Comparison of ENCODE assay signal across 8 cellular contexts in the genomic region with DNA sequence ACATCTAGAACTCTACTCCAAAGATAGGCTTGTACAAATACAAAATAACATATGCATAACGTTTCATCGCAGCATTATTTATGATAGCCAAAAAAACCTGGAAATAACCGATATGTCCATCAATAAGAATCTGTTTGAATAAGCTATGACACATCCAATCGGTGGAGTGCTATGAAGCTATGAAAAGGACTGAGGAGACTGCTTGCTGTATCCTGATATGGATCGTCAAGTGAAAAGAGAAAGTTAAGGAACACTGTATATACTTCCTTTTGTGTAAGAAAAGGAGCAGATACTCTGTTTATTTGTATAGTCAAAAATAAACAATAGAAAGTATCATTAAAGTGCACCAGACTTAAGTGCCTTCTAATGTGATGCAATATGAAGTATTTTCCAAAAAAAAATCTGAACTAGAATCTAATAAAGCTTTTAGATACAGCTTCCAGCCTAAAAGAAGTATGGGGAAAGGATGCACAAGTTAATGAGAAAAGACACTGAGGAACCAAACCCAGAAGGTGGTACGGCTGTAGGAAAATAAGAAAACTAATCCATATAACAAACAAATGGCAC. TPM values are rescaled to one million over a fixed set of nuclear protein-coding genes. Genes with fewer than 3 reads are reported as not detected.
DNase-seq lines count a peak whose midpoint lies in the region; ATAC-seq and TF ChIP-seq lines count a peak whose summit lies in the region.

No MANE protein-coding gene starts in this region.

- peak overlapping the region; percentile 92 for H3K4me3 ChIP-seq in kidney epithelial cell (ENCODE audit: low read depth, low read length)

- H3K27me3 Mint-ChIP-seq in activated naive CD8-positive, alpha-beta T cell treated with anti-CD3 and anti-CD28 coated beads for 36 hours: no peaks in the 10 kb centered on the region

- H3K4me3 Mint-ChIP-seq in activated naive CD8-positive, alpha-beta T cell treated with anti-CD3 and anti-CD28 coated beads for 36 hours: peak overlapping the region; percentile 83

- H3K9me3 Mint-ChIP-seq in activated naive CD8-positive, alpha-beta T cell treated with anti-CD3 and anti-CD28 coated beads for 36 hours: no peaks in the 10 kb centered on the region

- H3K4me1 Mint-ChIP-seq in activated naive CD8-positive, alpha-beta T cell treated with anti-CD3 and anti-CD28 coated beads for 36 hours: peaks cover 34% of the 10 kb centered on the region

- ATAC-seq in HG02763 (IDR thresholded peaks at IDR 0.05; ENCODE audit: unreplicated experiment): no peak

- DNase-seq in SHP77 treated with DMSO at 0.1 percent for 48 hours (lab: John Stamatoyannopoulos, UW): peak; percentile 14
- no peak for DNase-seq in SHP77 (lab: John Stamatoyannopoulos, UW)
- no peak for DNase-seq in activated naive CD8-positive, alpha-beta T cell treated with anti-CD3 and anti-CD28 coated beads for 36 hours
- DNase-seq in kidney epithelial cell (ENCODE audit: low read depth): no peak
- DNase-seq in substantia nigra (lab: John Stamatoyannopoulos, UW): no peak
- DNase-seq in hypothalamus (lab: John Stamatoyannopoulos, UW): no peak
- DNase-seq in COLO668 (lab: John Stamatoyannopoulos, UW; ENCODE audit: unreplicated experiment): no peak

- TF ChIP-seq CTCF in kidney epithelial cell (IDR thresholded peaks at IDR 0.05; ENCODE audit: insufficient read depth, low read length, poor library complexity, severe bottlenecking): no peak

- peaks cover 4% of the 10 kb centered on the region for H3K36me3 Mint-ChIP-seq in activated naive CD8-positive, alpha-beta T cell treated with anti-CD3 and anti-CD28 coated beads for 36 hours

- H3K36me3 ChIP-seq in kidney epithelial cell (ENCODE audit: control insufficient read depth, insufficient read depth, low read length): no peaks in the 10 kb centered on the region

- H3K27ac ChIP-seq in substantia nigra (ENCODE audit: low read depth, low read length, poor library complexity, severe bottlenecking): peak overlapping the region; percentile 88

- H3K27ac Mint-ChIP-seq in activated naive CD8-positive, alpha-beta T cell treated with anti-CD3 and anti-CD28 coated beads for 36 hours: peak overlapping the region; percentile 81

- H3K27me3 ChIP-seq in kidney epithelial cell (ENCODE audit: control insufficient read depth, insufficient read depth, low read length): no peaks in the 10 kb centered on the region

RNA-seq across cellular contexts. Expression of gene KLHDC1, which starts 0.6 kb away (rescaled TPM):
- total RNA-seq in activated naive CD8-positive, alpha-beta T cell treated with anti-CD3 and anti-CD28 coated beads for 36 hours: 1 to 10 TPM; 1.1 to 1.2 TPM
- total RNA-seq in kidney epithelial cell: 0.54 and 1.9 TPM in 2 replicates

RNA-seq across cellular contexts. Expression of gene POLE2, which starts 4.3 kb away (rescaled TPM):
- 10 to 100 TPM; 33.6 to 37.2 TPM for total RNA-seq in activated naive CD8-positive, alpha-beta T cell treated with anti-CD3 and anti-CD28 coated beads for 36 hours
- total RNA-seq in kidney epithelial cell: 2.8 and 10.2 TPM in 2 replicates

RNA-seq across cellular contexts. Expression of gene DNAAF2, which starts 57.2 kb away (rescaled TPM):
- total RNA-seq in activated naive CD8-positive, alpha-beta T cell treated with anti-CD3 and anti-CD28 coated beads for 36 hours: 10 to 100 TPM; 15.5 to 15.6 TPM
- total RNA-seq in kidney epithelial cell: 22.9 and 23.8 TPM in 2 replicates
